ENCODE assay signal across 9 cellular contexts in genomic region chr11:64449381-64450167, GRCh38.
DNase-seq lines count a peak whose midpoint lies in the region; ATAC-seq and TF ChIP-seq lines count a peak whose summit lies in the region.
"Had no signal": no experiment of that assay in that cellular context is flagged by ENCODE, and none has a peak within 500 bp of the region (broad histone marks: within the 10 kb centered on the region; RNA-seq: fewer than 3 reads in every experiment).

No MANE protein-coding gene starts in this region.

- H3K27ac ChIP-seq in colonic mucosa = no peak overlapping the region
- H3K27ac ChIP-seq: epithelial cell of prostate had no signal

- H3K9me3 Mint-ChIP-seq in Calu3 (ENCODE audit: low read depth, unreplicated experiment) = no peaks in the 10 kb centered on the region

- peaks cover 16% of the 10 kb centered on the region for H3K4me1 ChIP-seq in colonic mucosa

- intact Hi-C loops in Calu3 (cut with micrococcal nuclease; ENCODE audit: unreplicated experiment) (loop anchor here (2.0 kb wide), 1 partner anchor 203 kb away; no protein-coding TSS in a partner anchor), colonic mucosa (cut with DNase I) (loop anchor here (5.0 kb wide), 1 partner anchor 203 kb away; no protein-coding TSS in a partner anchor)

- H3K36me3 ChIP-seq in colonic mucosa = no peaks in the 10 kb centered on the region

- H3K4me3 ChIP-seq in HFF-Myc (replicated peaks; ENCODE audit: low read depth, low read length) (no peak overlapping the region), colonic mucosa (peak overlapping the region; percentile 19)

- H3K36me3 Mint-ChIP-seq in Calu3 (ENCODE audit: insufficient read depth, unreplicated experiment) = peaks cover 6% of the 10 kb centered on the region

- H3K27me3 ChIP-seq in colonic mucosa = no peaks in the 10 kb centered on the region

- peak; percentile 79 for TF ChIP-seq CTCF in Calu3 (IDR thresholded peaks at IDR 0.05; ENCODE audit: unreplicated experiment)
- TF ChIP-seq CTCF in HFF-Myc (IDR thresholded peaks at IDR 0.05; ENCODE audit: low read depth, low read length, missing control alignments) = peak; percentile 84
- TF ChIP-seq CTCF in colonic mucosa (IDR thresholded peaks at IDR 0.05) = peak; percentile 75

- DNase-seq in Calu3 = peak; percentile 77
- peak; percentile 22 for DNase-seq in HFF-Myc (ENCODE audit: extremely low read depth, low read depth)
- peak; percentile 84 for DNase-seq in NCI-H345 treated with DMSO at 0.1 percent for 48 hours (lab: John Stamatoyannopoulos, UW; ENCODE audit: unreplicated experiment)
- DNase-seq in activated CD4-positive, alpha-beta T cell treated with anti-CD3 and anti-CD28 coated beads for 4 hours = peak; percentile 58 to 74
- DNase-seq in colonic mucosa = peak; percentile 73
- peak; percentile 59 for DNase-seq in left lobe of liver (ENCODE audit: low spot score)
- DNase-seq in stimulated activated CD4-positive, alpha-beta T cell treated with anti-CD3 and anti-CD28 coated beads, Interleukin-2, amount 100 ng/mL, for 48 hours = peak; percentile 69 to 73

- CTCF ChIA-PET in Calu3 (lab: Charles Lee) = interaction anchor here (0.5 to 2.3 kb wide), 19 partner anchors 10 to 810 kb away, joined by 3 to 15 read pairs (median 4); partner anchors contain the start of gene PRDX5

- H3K4me3 Mint-ChIP-seq in Calu3 (ENCODE audit: low read depth, unreplicated experiment) = peak overlapping the region; percentile 62

- no peaks in the 10 kb centered on the region for H3K9me3 ChIP-seq in colonic mucosa

- peak overlapping the region in 1 of 2 donors; percentile 38 for H3K9ac ChIP-seq in colonic mucosa (ENCODE audit: low read depth in 2 of 2, low read length in 2 of 2)

- no peak overlapping the region for H3K27ac Mint-ChIP-seq in Calu3 (ENCODE audit: unreplicated experiment)

- BruUV-seq in Calu3 (replicated peaks; lab: Mats Ljungman, UMichigan) = no TSS peak

- peak; percentile 76 for ATAC-seq in left lobe of liver
- no peak for ATAC-seq in GM19395 (IDR thresholded peaks at IDR 0.05; ENCODE audit: unreplicated experiment)

- H3K27me3 Mint-ChIP-seq in Calu3 (ENCODE audit: unreplicated experiment) = peaks cover 84% of the 10 kb centered on the region

- H3K4me1 Mint-ChIP-seq in Calu3 (ENCODE audit: low read depth, unreplicated experiment) = peaks cover 10% of the 10 kb centered on the region

Comparison
In these comparisons a context has a peak if more than half of its experiments do, and no peak if none do; other contexts are left out.
1. DNase-seq: peak in every context shown above with its lines; median percentile 84 in NCI-H345 treated with DMSO at 0.1 percent for 48 hours; 77 in Calu3; 73 in colonic mucosa; 71 in stimulated activated CD4-positive, alpha-beta T cell treated with anti-CD3 and anti-CD28 coated beads, Interleukin-2, amount 100 ng/mL, for 48 hours; 66 in activated CD4-positive, alpha-beta T cell treated with anti-CD3 and anti-CD28 coated beads for 4 hours; 59 in left lobe of liver; 22 in HFF-Myc.